Comparison of ENCODE assay signal across 30 cellular contexts in genomic region chr11:65395961-65396530, GRCh38. TPM values are rescaled to one million over a fixed set of nuclear protein-coding genes. Genes with fewer than 3 reads are reported as not detected.
"Had no signal": no experiment of that assay in that cellular context is flagged by ENCODE, and none has a peak within 500 bp of the region (broad histone marks: within the 10 kb centered on the region; RNA-seq: fewer than 3 reads in every experiment).

No MANE protein-coding gene starts in this region.

- FAIRE-seq: bronchial epithelial cell had no signal

- H3K27me3 ChIP-seq: ascending aorta, body of pancreas, SJSA1 had no signal

- DNase-seq: activated CD4-positive, alpha-beta T cell treated with anti-CD3 and anti-CD28 coated beads for 48 hours; activated CD4-positive, alpha-beta T cell treated with anti-CD3 and anti-CD28 coated beads, Interleukin-2, amount 50 U/mL, for 4 hours; activated CD4-positive, CD25-positive, alpha-beta regulatory T cell treated with anti-CD3 and anti-CD28 coated beads, Interleukin-2, amount 50 U/mL, for 72 hours; activated CD8-positive, alpha-beta memory T cell treated with anti-CD3 and anti-CD28 coated beads, Interleukin-2, amount 10 ng/mL, durations not matched to agents 7 days and 5 days; activated effector memory CD4-positive, alpha-beta T cell treated with anti-CD3 and anti-CD28 coated beads, Interleukin-2, amount 50 U/mL, for 16 hours; activated naive CD4-positive, alpha-beta T cell treated with Interleukin-2 at 50 U/mL for 16 hours; activated naive CD8-positive, alpha-beta T cell treated with anti-CD3 and anti-CD28 coated beads, Interleukin-2, amount 50 U/mL, for 24 hours; activated T-cell treated with anti-CD3 and anti-CD28 coated beads, Interleukin-2, amount 50 U/mL, for 4 hours; amniotic stem cell; body of pancreas; central memory CD4-positive, alpha-beta T cell; NCI-H1092; NCI-H1417; NCI-H1930; NCI-H2171; NCI-H345; NCI-H510A; NCI-H69; NK-92 treated with Interleukin-12 subunit alpha and Interleukin-12 subunit beta, amount 100 ng/mL, for 24 hours; OCI-M1; RPMI8226; SHP77; T-helper 17 cell; T-helper 9 cell had no signal

- H3K4me1 ChIP-seq: ascending aorta had no signal

- H3K4me3 ChIP-seq: ascending aorta, body of pancreas, SJSA1 had no signal

- H3K9me3 ChIP-seq: ascending aorta, body of pancreas, SJSA1 had no signal

- ATAC-seq: activated CD8-positive, alpha-beta memory T cell treated with anti-CD3 and anti-CD28 coated beads, Interleukin-2, amount 10 ng/mL, durations not matched to agents 7 days and 5 days; activated naive CD4-positive, alpha-beta T cell treated with anti-CD3 and anti-CD28 coated beads, Interleukin-2, amount 50 U/mL, for 72 hours; activated naive CD8-positive, alpha-beta T cell treated with anti-CD3 and anti-CD28 coated beads, Interleukin-2, amount 50 U/mL, for 24 hours; activated T-cell treated with anti-CD3 and anti-CD28 coated beads, Interleukin-2, amount 50 U/mL, for 4 hours; body of pancreas; Panc1; T-helper 17 cell; WTC11 had no signal

- H3K27ac ChIP-seq: ascending aorta, body of pancreas, SJSA1 had no signal

RNA-seq across cellular contexts. Expression of gene TIGD3, which starts 41.5 kb away (rescaled TPM):
- total RNA-seq: ascending aorta, body of pancreas, SJSA1 had no signal
